In the genomic region with DNA sequence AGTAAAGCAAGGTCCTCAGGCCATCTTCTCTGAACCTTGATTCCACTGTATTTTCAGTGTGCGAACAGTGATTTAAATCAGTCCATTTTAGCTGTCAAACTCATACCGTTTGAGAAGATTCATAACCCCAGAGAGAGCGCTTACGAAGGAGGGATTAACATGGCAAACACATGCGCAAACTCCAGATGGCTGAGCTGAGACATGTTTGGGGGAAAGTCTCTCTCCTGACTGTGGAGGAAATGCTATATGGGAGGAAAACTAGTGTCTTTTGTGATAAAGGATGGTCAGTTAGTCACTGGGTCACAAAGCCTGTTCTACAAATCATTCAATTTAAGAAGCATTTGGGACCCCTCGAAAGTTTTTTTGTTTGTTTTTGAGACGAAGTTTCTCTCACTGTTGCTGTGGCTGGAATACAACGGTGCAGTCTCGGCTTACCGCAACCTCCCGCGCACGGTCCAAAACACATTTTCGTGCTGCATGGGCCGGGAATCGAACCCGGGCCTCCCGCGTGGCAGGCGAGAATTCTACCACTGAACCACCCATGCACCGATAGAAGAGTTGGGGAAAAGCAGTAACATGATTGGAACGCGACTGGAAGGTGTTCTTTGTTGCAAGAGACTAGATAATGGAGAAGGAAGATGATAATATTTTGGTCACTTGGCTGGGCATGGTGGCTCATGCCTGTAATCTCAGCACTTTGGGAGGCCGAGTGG, we compare ENCODE assay signal across 8 cellular contexts. TPM values are rescaled to one million over a fixed set of nuclear protein-coding genes. Genes with fewer than 3 reads are reported as not detected.
DNase-seq lines count a peak whose midpoint lies in the region; ATAC-seq and TF ChIP-seq lines count a peak whose summit lies in the region.

No MANE protein-coding gene starts in this region.

- DNase-seq in DMS53 treated with DMSO at 0.1 percent for 48 hours (lab: John Stamatoyannopoulos, UW; ENCODE audit: unreplicated experiment) (peak; percentile 79), NCI-H82 (lab: John Stamatoyannopoulos, UW) (peak; percentile 99), left ventricle myocardium superior (peak; percentile 46), skeletal muscle cell (ENCODE audit: low read depth) (peak; percentile 93), GM10266 (ENCODE audit: extremely low spot score) (no peak)
- DNase-seq in activated naive CD4-positive, alpha-beta T cell treated with Interleukin-2 at 50 U/mL for 16 hours: peak; percentile 23

- intact Hi-C loops in left ventricle myocardium superior (cut with micrococcal nuclease): no loop called here

- no peak overlapping the region for H3K4me3 ChIP-seq in skeletal muscle cell (ENCODE audit: low read depth, low read length)

- ATAC-seq in HG02642 (IDR thresholded peaks at IDR 0.05; ENCODE audit: poor library complexity, unreplicated experiment): peak; percentile 79
- peak; percentile 71 for ATAC-seq in left ventricle myocardium superior
- ATAC-seq in HG03108 (IDR thresholded peaks at IDR 0.05; ENCODE audit: unreplicated experiment): no peak

- TF ChIP-seq CTCF in GM10266 (IDR thresholded peaks at IDR 0.05; ENCODE audit: control insufficient read depth, insufficient read depth, low read depth, missing control alignments): no peak

RNA-seq across cellular contexts. Expression of a gene that starts 58.4 kb away (rescaled TPM):
- total RNA-seq in left ventricle myocardium superior: 27.1 TPM
